In the genomic region with DNA sequence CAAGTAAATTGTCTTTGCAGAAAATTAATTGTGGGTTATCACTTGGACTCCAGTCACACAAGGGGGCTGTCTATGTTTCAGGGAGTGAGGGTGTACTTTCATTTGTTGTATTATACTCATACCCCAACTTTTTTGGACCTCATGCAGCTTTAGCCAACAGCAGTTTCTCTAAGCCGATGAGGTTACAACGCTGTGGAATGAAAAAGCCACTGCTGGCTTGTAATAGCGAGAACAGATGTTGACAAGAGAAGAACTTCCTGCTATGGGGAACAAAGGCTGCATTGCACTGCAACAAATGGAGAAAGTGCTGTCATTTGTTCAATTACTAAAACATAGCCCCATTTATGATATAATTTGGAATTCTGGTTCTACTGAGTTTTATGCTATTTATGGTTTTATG, we compare ENCODE assay signal across 21 cellular contexts.
DNase-seq lines count a peak whose midpoint lies in the region; ATAC-seq and TF ChIP-seq lines count a peak whose summit lies in the region.
"Had no signal": no experiment of that assay in that cellular context is flagged by ENCODE, and none has a peak within 500 bp of the region (broad histone marks: within the 10 kb centered on the region; RNA-seq: fewer than 3 reads in every experiment).

No MANE protein-coding gene starts in this region.

- H3K36me3 Mint-ChIP-seq in nephron (ENCODE audit: low read depth) = no peaks in the 10 kb centered on the region

- H3K27me3 Mint-ChIP-seq in nephron (ENCODE audit: low read depth) = peaks cover 3% of the 10 kb centered on the region

- peaks cover 2% of the 10 kb centered on the region for H3K9me3 Mint-ChIP-seq in nephron

- ATAC-seq in body of pancreas = no peak
- ATAC-seq: GM23338 had no signal

- DNase-seq in AG09319 (ENCODE audit: extremely low read depth, low read depth) = peak; percentile 12
- DNase-seq in AG20443 (ENCODE audit: low spot score) = peak; percentile 42
- DNase-seq in body of pancreas = no peak
- no peak for DNase-seq in T1000 (lab: John Stamatoyannopoulos, UW)
- DNase-seq in DMS153 treated with DMSO at 0.1 percent for 48 hours (lab: John Stamatoyannopoulos, UW; ENCODE audit: unreplicated experiment) = no peak
- no peak for DNase-seq in iPS-NIHi11 (ENCODE audit: low spot score)
- DNase-seq: DMS79, HCEC 1CT, KG1, NCI-H1105, NCI-H146, NCI-H2029, NCI-H226, NCI-H510A treated with DMSO at 0.1 percent for 48 hours, NCI-H748 treated with DMSO at 0.1 percent for 48 hours, PC-9 had no signal

- H3K4me3 Mint-ChIP-seq in nephron = no peak overlapping the region
- H3K4me3 Mint-ChIP-seq: GM23338 had no signal

- no peak for TF ChIP-seq POLR2A in body of pancreas (IDR thresholded peaks at IDR 0.05)

- H3K4me1 Mint-ChIP-seq in nephron = peaks cover 85% of the 10 kb centered on the region

- WGBS in body of pancreas, 2 donors = 48 to 49% methylated on average over 3 of the region's 3 CpGs

- peaks cover 55% of the 10 kb centered on the region for H3K4me1 ChIP-seq in body of pancreas

- peak overlapping the region in 3 of 4 donors; percentile 32 to 72 (median 39) for H3K27ac ChIP-seq in body of pancreas
- H3K27ac ChIP-seq: C4-2B, HL-60, PC-9, RWPE1 had no signal

- no peak overlapping the region for H3K4me3 ChIP-seq in body of pancreas
- H3K4me3 ChIP-seq: GM23338, PC-9 had no signal

- TF ChIP-seq CTCF in AG09319 (IDR thresholded peaks at IDR 0.05; ENCODE audit: low read depth, low read length) (no peak), body of pancreas (IDR thresholded peaks at IDR 0.05) (no peak), nephron (IDR thresholded peaks at IDR 0.05; ENCODE audit: unreplicated experiment in 3 of 3) (no peak)

- H3K27me3 ChIP-seq in body of pancreas = no peaks in the 10 kb centered on the region

- no peaks in the 10 kb centered on the region for H3K36me3 ChIP-seq in body of pancreas (replicated peaks in 1 of 2; ENCODE audit: insufficient read depth in 1 of 2, low read depth in 2 of 2)

- intact Hi-C loops in body of pancreas (cut with DNase I) = no loop called here

- H3K9me3 ChIP-seq in body of pancreas = no peaks in the 10 kb centered on the region

- peak overlapping the region; percentile 83 to 94 (median 94) for H3K27ac Mint-ChIP-seq in nephron
- H3K27ac Mint-ChIP-seq: GM23338 had no signal

Comparison
In these comparisons a context has a peak if more than half of its experiments do, and no peak if none do; other contexts are left out.
1. DNase-seq: peak in AG09319 (single experiment) and AG20443 (single experiment); none in body of pancreas (0 of 4), T1000 (single experiment), DMS153 treated with DMSO at 0.1 percent for 48 hours (single experiment) and iPS-NIHi11 (single experiment).